Comparison of ENCODE assay signal across 8 cellular contexts in the genomic region with DNA sequence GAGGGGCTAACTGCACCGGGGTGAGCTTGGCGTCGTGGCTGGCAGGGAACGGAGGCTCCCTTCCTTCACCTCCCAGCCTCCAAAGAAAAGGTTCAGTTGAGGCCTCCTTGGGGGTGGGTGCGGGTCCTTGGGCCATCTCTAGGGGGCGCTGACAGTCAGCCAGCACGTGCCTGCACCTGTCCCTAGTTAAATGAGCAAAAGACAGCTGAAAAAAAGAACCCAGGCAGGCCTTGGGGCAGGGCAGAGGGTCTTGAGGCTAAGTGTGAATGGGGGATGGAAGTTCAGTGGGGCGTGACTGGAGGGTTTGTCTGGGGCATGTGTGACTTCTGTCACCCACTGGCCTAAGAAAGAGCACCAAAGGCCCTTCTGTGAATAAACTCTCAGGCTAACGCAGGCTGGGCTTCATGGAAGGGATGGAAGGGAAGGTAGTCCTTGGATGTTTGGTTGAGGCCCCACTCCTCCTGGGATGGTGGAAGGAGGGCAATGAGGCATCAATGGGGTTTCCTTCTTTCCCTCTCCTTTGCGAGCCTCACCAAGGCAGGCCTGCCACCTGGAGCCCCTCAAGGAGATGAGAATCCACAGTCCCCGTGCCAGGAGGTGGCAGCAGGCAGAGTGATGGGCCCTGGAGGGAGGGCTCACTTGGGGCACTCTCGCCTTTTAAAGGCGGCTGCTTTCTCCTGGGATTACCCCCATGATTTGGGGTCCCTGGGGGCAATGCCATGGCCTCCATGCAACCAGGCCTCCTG. TPM values are rescaled to one million over a fixed set of nuclear protein-coding genes. Genes with fewer than 3 reads are reported as not detected.
DNase-seq lines count a peak whose midpoint lies in the region; ATAC-seq and TF ChIP-seq lines count a peak whose summit lies in the region.

No MANE protein-coding gene starts in this region.

- DNase-seq in GM23338 (ENCODE audit: low spot score) (peak; percentile 64), T-helper 2 cell (peak; percentile 26 to 80 (median 55)), brain microvascular endothelial cell (no peak), mesothelial cell of epicardium (ENCODE audit: low spot score in 2 of 2, unreplicated experiment in 2 of 2) (no peak), tibial nerve (ENCODE audit: low spot score in 2 of 2) (no peak)

- no peak overlapping the region for H3K27ac Mint-ChIP-seq in GM23338
- H3K27ac Mint-ChIP-seq in mesothelial cell of epicardium = no peak overlapping the region

- peaks cover 31% of the 10 kb centered on the region for H3K4me1 Mint-ChIP-seq in GM23338
- H3K4me1 Mint-ChIP-seq in mesothelial cell of epicardium = peaks cover 43% of the 10 kb centered on the region

- no peak for TF ChIP-seq POLR2A in tibial nerve (IDR thresholded peaks at IDR 0.05)
- no peak for TF ChIP-seq POLR2A in GM18505 (IDR thresholded peaks at IDR 0.05; ENCODE audit: borderline replicate concordance, extremely low read depth, insufficient read depth, insufficient read length)

- peak overlapping the region; percentile 83; the same call in 1 of the 2 replicates for H2AFZ ChIP-seq in GM23338

- H3K4me1 ChIP-seq in GM23338 (ENCODE audit: insufficient read depth) = no peaks in the 10 kb centered on the region; the same call in 1 of the 2 replicates
- H3K4me1 ChIP-seq in tibial nerve = peaks cover 0 to 43% (median 15%) of the 10 kb centered on the region in 4 donors

- H3K4me3 ChIP-seq in GM23338 (no peak overlapping the region), brain microvascular endothelial cell (ENCODE audit: low read depth, low read length) (no peak overlapping the region), tibial nerve (no peak overlapping the region)

- H3K9me3 Mint-ChIP-seq in GM23338 (peaks cover 18% of the 10 kb centered on the region), mesothelial cell of epicardium (no peaks in the 10 kb centered on the region)

- no peaks in the 10 kb centered on the region for H3F3A ChIP-seq in GM23338 (replicated peaks; ENCODE audit: low read depth)

- no peak overlapping the region for H3K4me2 ChIP-seq in GM23338

- H3K27ac ChIP-seq in GM23338 (ENCODE audit: low read depth) = no peak overlapping the region
- H3K27ac ChIP-seq in brain microvascular endothelial cell = no peak overlapping the region
- peak overlapping the region in 2 of 4 donors; percentile 59 to 82 for H3K27ac ChIP-seq in tibial nerve

- no peak for TF ChIP-seq EP300 in tibial nerve (IDR thresholded peaks at IDR 0.05)

- H3K79me2 ChIP-seq in GM23338 (replicated peaks; ENCODE audit: insufficient read depth) = no peaks in the 10 kb centered on the region

- H3K27me3 ChIP-seq in GM23338 (ENCODE audit: insufficient read depth) (no peaks in the 10 kb centered on the region), brain microvascular endothelial cell (replicated peaks) (no peaks in the 10 kb centered on the region), tibial nerve (no peaks in the 10 kb centered on the region)

- no peak overlapping the region for H3K4me3 Mint-ChIP-seq in GM23338
- no peak overlapping the region for H3K4me3 Mint-ChIP-seq in mesothelial cell of epicardium

- WGBS in tibial nerve, 2 donors = 66 to 85% methylated on average over 13 of the region's 13 CpGs

- H3K36me3 ChIP-seq in GM23338 (ENCODE audit: insufficient read depth) = 0 out of 2 replicates have a peak, but pooled peaks cover 10% of the 10 kb centered on the region
- H3K36me3 ChIP-seq in brain microvascular endothelial cell (replicated peaks) = no peaks in the 10 kb centered on the region
- H3K36me3 ChIP-seq in tibial nerve = peaks cover 0 to 5% (median 0%) of the 10 kb centered on the region in 3 donors

- ATAC-seq in GM23338 (peak; percentile 65), GM18505 (IDR thresholded peaks at IDR 0.05; ENCODE audit: unreplicated experiment) (no peak), HG03432 (IDR thresholded peaks at IDR 0.05; ENCODE audit: unreplicated experiment) (no peak), HG03196 (IDR thresholded peaks at IDR 0.05; ENCODE audit: unreplicated experiment) (no peak)

- H3K27me3 Mint-ChIP-seq in GM23338 (ENCODE audit: insufficient read depth, low read depth, poor library complexity) = peaks cover 17% of the 10 kb centered on the region
- no peaks in the 10 kb centered on the region for H3K27me3 Mint-ChIP-seq in mesothelial cell of epicardium (ENCODE audit: low read depth)

- H3K36me3 Mint-ChIP-seq in GM23338 (ENCODE audit: low read depth) (peaks cover 5% of the 10 kb centered on the region; the same call in 2 of the 3 replicates), mesothelial cell of epicardium (no peaks in the 10 kb centered on the region)

- in situ Hi-C loops in brain microvascular endothelial cell (cut with HindIII; ENCODE audit: low pct_ligation_motif_present, low sequenced_read_pairs) = no loop called here

- no peaks in the 10 kb centered on the region for H3K9me2 ChIP-seq in GM23338 (ENCODE audit: insufficient read depth)

- TF ChIP-seq CTCF in GM23338 (conservative IDR thresholded peaks at IDR 0.05; ENCODE audit: low read depth in 2 of 2) = peak; percentile 86 to 93
- peak; percentile 71 for TF ChIP-seq CTCF in brain microvascular endothelial cell (IDR thresholded peaks at IDR 0.05; ENCODE audit: low read depth, low read length, missing control alignments)
- peak; percentile 48 for TF ChIP-seq CTCF in mesothelial cell of epicardium (IDR thresholded peaks at IDR 0.05; ENCODE audit: unreplicated experiment)
- peak in 4 of 5 experiments; percentile 17 to 50 (median 27) for TF ChIP-seq CTCF in tibial nerve (IDR thresholded peaks at IDR 0.05)

- peaks cover 0 to 14% (median 2%) of the 10 kb centered on the region in 4 donors for H3K9me3 ChIP-seq in tibial nerve

- no peaks in the 10 kb centered on the region for H4K20me1 ChIP-seq in GM23338 (replicated peaks; ENCODE audit: insufficient read depth)

TF ChIP-seq in GM23338, 12 proteins besides CTCF, POLR2A, EP300 and RAD21 (continues in another document):
- TF ChIP-seq ZNF462 (CRISPR knock-in tag; IDR thresholded peaks at IDR 0.05) (no peak), POLR2AphosphoS5 (IDR thresholded peaks at IDR 0.05; ENCODE audit: low read depth) (no peak), ZNF114 (CRISPR knock-in tag; IDR thresholded peaks at IDR 0.05) (no peak), EZH2 (IDR thresholded peaks at IDR 0.05; ENCODE audit: low read depth, unreplicated experiment) (no peak), NANOG (IDR thresholded peaks at IDR 0.05; ENCODE audit: borderline replicate concordance) (no peak)

RNA-seq across cellular contexts. Expression of gene ZFP36L2, which starts 56.2 kb away (rescaled TPM):
- 37.9 and 43.0 TPM in 2 replicates for total RNA-seq in GM23338 (2014; rRNA removed; shearing (Covaris generic))
- polyA plus RNA-seq in GM23338 (2016; fragmentation: Nextera tagmentation; extraction: Ambion mirVana) = 38.4 and 39.6 TPM in 2 replicates
- total RNA-seq in mesothelial cell of epicardium (93.6 to 100 TPM (median 98.3 TPM) in 3 replicates), tibial nerve (100 to 1,000 TPM in 3 of 4 donors, 10 to 100 TPM in 1; 90.0 to 141 (median 116) TPM)

Comparison
In these comparisons a context has a peak if more than half of its experiments do, and no peak if none do; other contexts are left out.
1. DNase-seq: peak in GM23338 (single experiment) and T-helper 2 cell (5 of 5); none in brain microvascular endothelial cell (single experiment), mesothelial cell of epicardium (0 of 2) and tibial nerve (0 of 2).
2. CTCF ChIP-seq: peak in every context shown above with its lines; median percentile 90 in GM23338; 71 in brain microvascular endothelial cell; 48 in mesothelial cell of epicardium; 27 in tibial nerve.